In the genomic region with DNA sequence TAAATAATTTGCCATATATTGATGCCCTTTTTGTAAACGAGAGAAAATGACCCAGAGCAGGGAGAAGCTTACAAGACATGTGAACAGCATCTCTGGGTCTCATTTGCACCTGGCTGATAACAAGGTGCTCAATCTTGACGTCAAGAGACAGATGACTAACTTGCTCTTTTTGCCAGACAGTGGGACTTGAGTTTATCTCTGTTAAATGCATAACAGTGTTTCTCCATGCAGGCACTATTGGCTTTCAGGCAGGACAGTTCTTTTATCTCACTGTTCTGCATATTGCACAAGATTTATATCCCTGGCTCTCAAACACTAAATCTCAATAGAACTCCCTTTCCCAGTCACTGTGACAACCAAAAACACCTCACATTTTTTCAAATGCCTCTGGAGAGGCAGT, we compare ENCODE assay signal across 20 cellular contexts. TPM values are rescaled to one million over a fixed set of nuclear protein-coding genes. Genes with fewer than 3 reads are reported as not detected.
DNase-seq lines count a peak whose midpoint lies in the region; ATAC-seq, FAIRE-seq and TF ChIP-seq lines count a peak whose summit lies in the region.
"Had no signal": no experiment of that assay in that cellular context is flagged by ENCODE, and none has a peak within 500 bp of the region (broad histone marks: within the 10 kb centered on the region; RNA-seq: fewer than 3 reads in every experiment).

No MANE protein-coding gene starts in this region.

- FAIRE-seq in HepG2 (lab: Jason Lieb, UNC) = no peak
- FAIRE-seq: G401.6, GM12891 had no signal

- POLR2A ChIA-PET in HepG2 (lab: Yijun Ruan, JAX) = no interaction called here

- TF ChIP-seq RAD21 in HepG2 (CRISPR knock-in tag; IDR thresholded peaks at IDR 0.05) = no peak

- no peak overlapping the region for H3K9ac ChIP-seq in HepG2 (ENCODE audit: insufficient read depth, low read depth, low read length)
- H3K9ac ChIP-seq: BLaER1 treated with 17β-estradiol and CSF1 and Interleukin-3, amounts not matched to agents 10 nM and 100 nM had no signal

- H3K36me3 ChIP-seq in right lobe of liver = no peaks in the 10 kb centered on the region
- H3K36me3 ChIP-seq in HepG2 (replicated peaks in 1 of 2; ENCODE audit: control insufficient read depth in 1 of 2, insufficient read depth in 2 of 2, low read length in 2 of 2) = no peaks in the 10 kb centered on the region
- H3K36me3 ChIP-seq: BLaER1 treated with 17β-estradiol and CSF1 and Interleukin-3, amounts not matched to agents 10 nM and 100 nM had no signal

- no peaks in the 10 kb centered on the region for H3K9me3 ChIP-seq in right lobe of liver
- no peaks in the 10 kb centered on the region for H3K9me3 ChIP-seq in HepG2 (ENCODE audit: low read length)
- H3K9me3 ChIP-seq: BLaER1 treated with 17β-estradiol and CSF1 and Interleukin-3, amounts not matched to agents 10 nM and 100 nM had no signal

- no peak for TF ChIP-seq EP300 in HepG2 (IDR thresholded peaks at IDR 0.05; ENCODE audit: low read depth in 2 of 2, low read length in 2 of 2)
- no peak for TF ChIP-seq EP300 in HepG2 (CRISPR knock-in tag; IDR thresholded peaks at IDR 0.05; ENCODE audit: borderline replicate concordance)

- ATAC-seq in right lobe of liver = peak; percentile 66 to 88 (median 79)
- no peak for ATAC-seq in HepG2
- no peak for ATAC-seq in GM21367 (IDR thresholded peaks at IDR 0.05; ENCODE audit: unreplicated experiment)
- ATAC-seq in HG02610 (IDR thresholded peaks at IDR 0.05; ENCODE audit: unreplicated experiment) = no peak

- no peaks in the 10 kb centered on the region for H4K20me1 ChIP-seq in HepG2 (ENCODE audit: insufficient read depth, low read length)
- H4K20me1 ChIP-seq: BLaER1 treated with 17β-estradiol and CSF1 and Interleukin-3, amounts not matched to agents 10 nM and 100 nM had no signal

- H3K4me2 ChIP-seq in HepG2 (ENCODE audit: low read depth, low read length) = no peak overlapping the region
- H3K4me2 ChIP-seq: BLaER1 treated with 17β-estradiol and CSF1 and Interleukin-3, amounts not matched to agents 10 nM and 100 nM had no signal

- no peak overlapping the region for H2AFZ ChIP-seq in HepG2 (ENCODE audit: low read length)

- BruUV-seq in HepG2 (replicated peaks; lab: Mats Ljungman, UMichigan) = no TSS peak

- no peak for DNase-seq in right lobe of liver
- no peak for DNase-seq in HepG2 (ENCODE audit: low spot score)
- peak; percentile 64 for DNase-seq in left kidney (ENCODE audit: low read depth, low spot score)
- DNase-seq in activated CD4-positive, alpha-beta T cell treated with anti-CD3 and anti-CD28 coated beads, Interleukin-2, amount 50 U/mL, for 1 hour = no peak
- no peak for DNase-seq in HT-29 (ENCODE audit: low spot score)
- DNase-seq: ACHN; Calu3; CD4-positive, CD25-positive, alpha-beta regulatory T cell; DMS 273 treated with DMSO at 0.1 percent for 48 hours; DMS79 treated with DMSO at 0.1 percent for 48 hours; EL; HCEC 1CT had no signal

- intact Hi-C loops in right lobe of liver (cut with DNase I) = no loop called here
- intact Hi-C loops in HepG2 (cut with micrococcal nuclease; ENCODE audit: unreplicated experiment) = no loop called here

- in situ Hi-C loops in HepG2 (cut with HindIII; ENCODE audit: extremely low pct_ligation_motif_present, low pct_unique_long_range_greater_than_20kb) = no loop called here

- H3K4me3 ChIP-seq in right lobe of liver (no peak overlapping the region), HepG2 (replicated peaks in 1 of 3; ENCODE audit: insufficient read depth in 1 of 3, low read depth in 2 of 3, low read length in 3 of 3) (no peak overlapping the region)
- H3K4me3 ChIP-seq: BLaER1 treated with 17β-estradiol and CSF1 and Interleukin-3, amounts not matched to agents 10 nM and 100 nM had no signal

- no peak for TF ChIP-seq CTCF in right lobe of liver (IDR thresholded peaks at IDR 0.05)
- no peak for TF ChIP-seq CTCF in HepG2 (CRISPR knock-in tag; IDR thresholded peaks at IDR 0.05)
- no peak for TF ChIP-seq CTCF in VCaP (conservative IDR thresholded peaks at IDR 0.05)

- 0% methylated on average over 2 of the region's 2 CpGs for WGBS in right lobe of liver (ENCODE audit: insufficient coverage, low coverage, low lambda C conversion rate, missing lambda C conversion rate)
- WGBS in HepG2 (ENCODE audit: low lambda C conversion rate) = 0% methylated on average over 2 of the region's 2 CpGs

- H3K27me3 ChIP-seq in right lobe of liver (no peaks in the 10 kb centered on the region), HepG2 (ENCODE audit: control insufficient read depth in 1 of 2, insufficient read depth in 2 of 2, low read length in 2 of 2) (no peaks in the 10 kb centered on the region)
- H3K27me3 ChIP-seq: BLaER1 treated with 17β-estradiol and CSF1 and Interleukin-3, amounts not matched to agents 10 nM and 100 nM had no signal

- CTCF ChIA-PET in HepG2 (lab: Yijun Ruan, JAX; ENCODE audit: low intra/inter-chr PET ratio, low total read pairs) = no interaction called here

- H3K4me1 ChIP-seq in right lobe of liver = no peaks in the 10 kb centered on the region
- H3K4me1 ChIP-seq in HepG2 (ENCODE audit: insufficient read depth, low read length) = no peaks in the 10 kb centered on the region
- H3K4me1 ChIP-seq: BLaER1 treated with 17β-estradiol and CSF1 and Interleukin-3, amounts not matched to agents 10 nM and 100 nM had no signal

- TF ChIP-seq POLR2A in right lobe of liver (IDR thresholded peaks at IDR 0.05) (no peak), HepG2 (IDR thresholded peaks at IDR 0.05; ENCODE audit: insufficient read depth in 1 of 2, low read depth in 2 of 2, low read length in 2 of 2) (no peak)

- no peaks in the 10 kb centered on the region for H3K79me2 ChIP-seq in HepG2 (ENCODE audit: insufficient read depth, low read length)

- H3K27ac ChIP-seq in right lobe of liver (no peak overlapping the region), HepG2 (ENCODE audit: extremely low read length, insufficient read depth, low read length) (no peak overlapping the region), VCaP (peak overlapping the region; percentile 7; the same call in 1 of the 2 replicates)
- H3K27ac ChIP-seq: BLaER1 treated with 17β-estradiol and CSF1 and Interleukin-3, amounts not matched to agents 10 nM and 100 nM had no signal

TF ChIP-seq in HepG2, 621 proteins besides CTCF, POLR2A, EP300 and RAD21:
- no peak for TF ChIP-seq ZFP36 (IDR thresholded peaks at IDR 0.05; ENCODE audit: borderline replicate concordance, low read depth, low read length, partially characterized antibody)
- TF ChIP-seq, protein P1, sequence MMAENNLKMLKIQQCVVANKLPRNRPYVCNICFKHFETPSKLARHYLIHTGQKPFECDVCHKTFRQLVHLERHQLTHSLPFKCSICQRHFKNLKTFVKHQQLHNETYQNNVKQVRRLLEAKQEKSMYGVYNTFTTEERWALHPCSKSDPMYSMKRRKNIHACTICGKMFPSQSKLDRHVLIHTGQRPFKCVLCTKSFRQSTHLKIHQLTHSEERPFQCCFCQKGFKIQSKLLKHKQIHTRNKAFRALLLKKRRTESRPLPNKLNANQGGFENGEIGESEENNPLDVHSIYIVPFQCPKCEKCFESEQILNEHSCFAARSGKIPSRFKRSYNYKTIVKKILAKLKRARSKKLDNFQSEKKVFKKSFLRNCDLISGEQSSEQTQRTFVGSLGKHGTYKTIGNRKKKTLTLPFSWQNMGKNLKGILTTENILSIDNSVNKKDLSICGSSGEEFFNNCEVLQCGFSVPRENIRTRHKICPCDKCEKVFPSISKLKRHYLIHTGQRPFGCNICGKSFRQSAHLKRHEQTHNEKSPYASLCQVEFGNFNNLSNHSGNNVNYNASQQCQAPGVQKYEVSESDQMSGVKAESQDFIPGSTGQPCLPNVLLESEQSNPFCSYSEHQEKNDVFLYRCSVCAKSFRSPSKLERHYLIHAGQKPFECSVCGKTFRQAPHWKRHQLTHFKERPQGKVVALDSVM (CRISPR knock-in tag; IDR thresholded peaks at IDR 0.05) = no peak
- no peak for TF ChIP-seq SSRP1 (CRISPR knock-in tag; IDR thresholded peaks at IDR 0.05)

RNA-seq across cellular contexts. Expression of gene RFX6, which starts 56.4 kb away (rescaled TPM):
- not detected for total RNA-seq in right lobe of liver
- not detected in 2 replicates for total RNA-seq in HepG2 (2016; rRNA removed; fragmentation: Illumina TruSeq; extraction: Trizol)
- not detected in 2 replicates for total RNA-seq in HepG2 (2016; cell fraction: cytosol; rRNA removed; fragmentation: Illumina TruSeq; extraction: Trizol; ENCODE audit: low read depth)
- total RNA-seq in HepG2 (2016; cell fraction: insoluble cytoplasmic fraction; rRNA removed; fragmentation: Illumina TruSeq; extraction: Trizol) = not detected in 2 replicates
- total RNA-seq in HepG2 (2016; cell fraction: membrane; rRNA removed; fragmentation: Illumina TruSeq; extraction: Trizol) = not detected in 2 replicates
- not detected in 2 replicates for total RNA-seq in HepG2 (2016; cell fraction: nucleus; rRNA removed; fragmentation: Illumina TruSeq; extraction: Trizol)
- polyA plus RNA-seq in HepG2 (2011; rRNA removed) = 0.04 TPM in 1 of 2 replicates, not detected in the other
- not detected in 2 replicates for polyA plus RNA-seq in HepG2 (2011; cell fraction: cytosol; rRNA removed)
- not detected in 2 replicates for polyA plus RNA-seq in HepG2 (2011; cell fraction: nucleus; rRNA removed)
- not detected in 2 replicates for polyA plus RNA-seq in HepG2 (2012)
- not detected in 2 replicates for polyA plus RNA-seq in HepG2 (2016; cell fraction: cytosol; fragmentation: Illumina TruSeq; extraction: Trizol; ENCODE audit: low read depth)
- not detected in 2 replicates for polyA plus RNA-seq in HepG2 (2016; cell fraction: insoluble cytoplasmic fraction; fragmentation: Illumina TruSeq; extraction: Trizol; ENCODE audit: low read depth)
- polyA plus RNA-seq in HepG2 (2016; cell fraction: membrane; fragmentation: Illumina TruSeq; extraction: Trizol; ENCODE audit: low read depth) = not detected in 2 replicates
- polyA plus RNA-seq in HepG2 (2016; cell fraction: nucleus; fragmentation: Illumina TruSeq; extraction: Trizol; ENCODE audit: insufficient read depth, low read depth) = not detected in 2 replicates
- polyA minus RNA-seq in HepG2 (2011; rRNA and poly(A)+ RNA removed; ENCODE audit: low replicate concordance) = not detected in 2 replicates
- polyA minus RNA-seq in HepG2 (2011; cell fraction: cytosol; rRNA and poly(A)+ RNA removed) = not detected in 2 replicates
- polyA minus RNA-seq in HepG2 (2011; cell fraction: nucleus; rRNA and poly(A)+ RNA removed) = not detected in 2 replicates
- 0.13 and 0.23 TPM in 2 replicates for total RNA-seq in HT-29 (2014; rRNA removed; shearing (Covaris generic))
- total RNA-seq: A172; Calu3; CD4-positive, CD25-positive, alpha-beta regulatory T cell; H4 had no signal
- polyA plus RNA-seq: CD4-positive, CD25-positive, alpha-beta regulatory T cell had no signal

Comparison
In these comparisons a context has a peak if more than half of its experiments do, and no peak if none do; other contexts are left out.
1. ATAC-seq: peak in right lobe of liver (4 of 4); none in HepG2 (single experiment), GM21367 (single experiment) and HG02610 (single experiment).